ENCODE assay signal across 8 cellular contexts in the genomic region with DNA sequence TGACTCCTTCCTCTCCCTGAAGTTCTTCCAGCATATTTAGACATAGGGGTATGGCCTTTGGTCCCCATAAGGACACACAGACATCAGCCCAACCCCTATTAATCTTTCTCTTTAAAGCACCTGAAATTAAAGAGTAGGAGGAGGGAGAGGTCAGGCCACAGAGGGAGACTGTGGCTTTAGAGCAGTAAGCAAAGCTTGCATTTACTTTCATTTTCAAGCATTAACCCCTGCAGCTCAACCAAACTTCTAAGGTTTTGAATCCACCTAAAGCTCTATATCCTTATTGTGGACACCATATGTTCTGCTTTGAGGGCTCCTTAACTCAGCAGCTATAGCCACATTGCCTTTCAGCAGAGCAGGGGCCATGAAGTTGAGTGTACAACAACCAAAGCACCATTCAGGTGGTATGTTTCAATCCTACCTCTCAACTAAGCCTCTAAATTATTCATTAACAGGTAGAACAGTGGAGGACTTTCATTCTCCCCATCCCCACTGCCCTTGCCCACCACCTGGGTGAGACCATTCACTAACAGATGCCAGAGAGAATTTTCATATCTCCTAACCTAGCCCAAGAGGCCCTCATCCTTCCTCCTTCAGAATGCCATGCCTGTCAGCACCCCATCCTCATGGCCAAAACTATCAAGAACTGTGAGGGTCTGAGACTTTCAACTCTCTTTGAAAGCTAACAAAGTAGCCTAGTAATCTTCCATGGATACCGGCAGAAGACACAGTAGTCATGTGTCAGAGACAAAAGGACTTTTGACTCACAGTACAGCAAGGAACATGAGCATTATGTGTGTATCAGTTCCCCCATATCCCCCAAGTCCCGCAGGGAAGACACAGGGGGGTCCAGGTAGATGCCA. TPM values are rescaled to one million over a fixed set of nuclear protein-coding genes. Genes with fewer than 3 reads are reported as not detected.
DNase-seq lines count a peak whose midpoint lies in the region; ATAC-seq and TF ChIP-seq lines count a peak whose summit lies in the region.

No MANE protein-coding gene starts in this region.

- peak overlapping the region; percentile 8 to 92 (median 59) for H3K27ac Mint-ChIP-seq in naive thymus-derived CD4-positive, alpha-beta T cell

- intact Hi-C loops in naive thymus-derived CD4-positive, alpha-beta T cell (cut with micrococcal nuclease): loop anchor here in 1 of 2 donors (1.0 kb wide), 2 partner anchors 21 to 46 kb away; a partner anchor contains a TSS

- POLR2A ChIA-PET in naive thymus-derived CD4-positive, alpha-beta T cell (lab: Charles Lee): interaction anchor here (1.0 kb wide), 1 partner anchor 45 kb away, joined by 3 read pairs; a partner anchor contains a TSS

- H3K4me1 Mint-ChIP-seq in naive thymus-derived CD4-positive, alpha-beta T cell: peaks cover 14 to 38% (median 25%) of the 10 kb centered on the region in 7 donors

- no peaks in the 10 kb centered on the region for H3K36me3 ChIP-seq in naive thymus-derived CD4-positive, alpha-beta T cell (ENCODE audit: control insufficient read depth in 2 of 3, insufficient read depth in 3 of 3, low read length in 3 of 3)

- peaks cover 0 to 22% (median 13%) of the 10 kb centered on the region in 5 donors for H3K36me3 Mint-ChIP-seq in naive thymus-derived CD4-positive, alpha-beta T cell

- H3K4me1 ChIP-seq in naive thymus-derived CD4-positive, alpha-beta T cell (ENCODE audit: control insufficient read depth in 2 of 2, insufficient read depth in 2 of 2, low read length in 2 of 2): peaks cover 5 to 9% of the 10 kb centered on the region in 2 donors

- peaks cover 0 to 3% (median 0%) of the 10 kb centered on the region in 11 donors for H3K9me3 Mint-ChIP-seq in naive thymus-derived CD4-positive, alpha-beta T cell

- DNase-seq in naive thymus-derived CD4-positive, alpha-beta T cell: peak in 5 of 9 donors; percentile 4 to 26 (median 11)
- DNase-seq in NCI-H345 treated with DMSO at 0.1 percent for 48 hours (lab: John Stamatoyannopoulos, UW; ENCODE audit: unreplicated experiment): no peak
- DNase-seq in DMS 273 (lab: John Stamatoyannopoulos, UW; ENCODE audit: unreplicated experiment): no peak
- no peak for DNase-seq in NCI-H1694 (lab: John Stamatoyannopoulos, UW)

- no peaks in the 10 kb centered on the region for H3K9me3 ChIP-seq in naive thymus-derived CD4-positive, alpha-beta T cell (ENCODE audit: control insufficient read depth in 2 of 3, low read length in 3 of 3)

- H3K27ac ChIP-seq in naive thymus-derived CD4-positive, alpha-beta T cell (ENCODE audit: low read depth, low read length): peak overlapping the region; percentile 38

- CTCF ChIA-PET in naive thymus-derived CD4-positive, alpha-beta T cell (lab: Charles Lee): no interaction called here

- peak overlapping the region; percentile 9 for H3K4me3 ChIP-seq in naive thymus-derived CD4-positive, alpha-beta T cell (ENCODE audit: low read length)

- peak; percentile 96 for ATAC-seq in GM18868 (IDR thresholded peaks at IDR 0.05; ENCODE audit: unreplicated experiment)
- ATAC-seq in HG02763 (IDR thresholded peaks at IDR 0.05; ENCODE audit: unreplicated experiment): peak; percentile 80
- ATAC-seq in SK-N-SH treated with all-trans-retinoic acid at 6 μM for 48 hours: peak; percentile 22
- peak; percentile 75 for ATAC-seq in naive thymus-derived CD4-positive, alpha-beta T cell
- ATAC-seq in HG02970 (IDR thresholded peaks at IDR 0.05; ENCODE audit: low FRiP score, unreplicated experiment): no peak

- H3K27me3 Mint-ChIP-seq in naive thymus-derived CD4-positive, alpha-beta T cell: no peaks in the 10 kb centered on the region

- no peaks in the 10 kb centered on the region for H3K27me3 ChIP-seq in naive thymus-derived CD4-positive, alpha-beta T cell (ENCODE audit: control insufficient read depth in 2 of 2, insufficient read depth in 2 of 2, low read length in 2 of 2)

- peak overlapping the region; percentile 33 to 72 (median 60) for H3K4me3 Mint-ChIP-seq in naive thymus-derived CD4-positive, alpha-beta T cell

TF ChIP-seq in SK-N-SH treated with all-trans-retinoic acid at 6 μM for 48 hours, 23 proteins besides CTCF, POLR2A, EP300 and RAD21:
- TF ChIP-seq, protein P1, sequence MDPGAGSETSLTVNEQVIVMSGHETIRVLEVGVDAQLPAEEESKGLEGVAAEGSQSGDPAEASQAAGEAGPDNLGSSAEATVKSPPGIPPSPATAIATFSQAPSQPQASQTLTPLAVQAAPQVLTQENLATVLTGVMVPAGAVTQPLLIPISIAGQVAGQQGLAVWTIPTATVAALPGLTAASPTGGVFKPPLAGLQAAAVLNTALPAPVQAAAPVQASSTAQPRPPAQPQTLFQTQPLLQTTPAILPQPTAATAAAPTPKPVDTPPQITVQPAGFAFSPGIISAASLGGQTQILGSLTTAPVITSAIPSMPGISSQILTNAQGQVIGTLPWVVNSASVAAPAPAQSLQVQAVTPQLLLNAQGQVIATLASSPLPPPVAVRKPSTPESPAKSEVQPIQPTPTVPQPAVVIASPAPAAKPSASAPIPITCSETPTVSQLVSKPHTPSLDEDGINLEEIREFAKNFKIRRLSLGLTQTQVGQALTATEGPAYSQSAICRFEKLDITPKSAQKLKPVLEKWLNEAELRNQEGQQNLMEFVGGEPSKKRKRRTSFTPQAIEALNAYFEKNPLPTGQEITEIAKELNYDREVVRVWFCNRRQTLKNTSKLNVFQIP (CRISPR knock-in tag; IDR thresholded peaks at IDR 0.05; ENCODE audit: borderline replicate concordance, low read depth): no peak
- TF ChIP-seq, protein P2, sequence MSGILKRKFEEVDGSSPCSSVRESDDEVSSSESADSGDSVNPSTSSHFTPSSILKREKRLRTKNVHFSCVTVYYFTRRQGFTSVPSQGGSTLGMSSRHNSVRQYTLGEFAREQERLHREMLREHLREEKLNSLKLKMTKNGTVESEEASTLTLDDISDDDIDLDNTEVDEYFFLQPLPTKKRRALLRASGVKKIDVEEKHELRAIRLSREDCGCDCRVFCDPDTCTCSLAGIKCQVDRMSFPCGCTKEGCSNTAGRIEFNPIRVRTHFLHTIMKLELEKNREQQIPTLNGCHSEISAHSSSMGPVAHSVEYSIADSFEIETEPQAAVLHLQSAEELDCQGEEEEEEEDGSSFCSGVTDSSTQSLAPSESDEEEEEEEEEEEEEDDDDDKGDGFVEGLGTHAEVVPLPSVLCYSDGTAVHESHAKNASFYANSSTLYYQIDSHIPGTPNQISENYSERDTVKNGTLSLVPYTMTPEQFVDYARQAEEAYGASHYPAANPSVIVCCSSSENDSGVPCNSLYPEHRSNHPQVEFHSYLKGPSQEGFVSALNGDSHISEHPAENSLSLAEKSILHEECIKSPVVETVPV (CRISPR knock-in tag; IDR thresholded peaks at IDR 0.05): no peak
- TF ChIP-seq ESRRG (CRISPR knock-in tag; IDR thresholded peaks at IDR 0.05): no peak
- no peak for TF ChIP-seq ARNTL (CRISPR knock-in tag; IDR thresholded peaks at IDR 0.05; ENCODE audit: borderline replicate concordance, low read depth)
- no peak for TF ChIP-seq ZC3H10 (CRISPR knock-in tag; IDR thresholded peaks at IDR 0.05)
- TF ChIP-seq OSR1 (CRISPR knock-in tag; IDR thresholded peaks at IDR 0.05): no peak
- no peak for TF ChIP-seq TCF4 (CRISPR knock-in tag; IDR thresholded peaks at IDR 0.05; ENCODE audit: borderline replicate concordance)
- TF ChIP-seq, protein P3, sequence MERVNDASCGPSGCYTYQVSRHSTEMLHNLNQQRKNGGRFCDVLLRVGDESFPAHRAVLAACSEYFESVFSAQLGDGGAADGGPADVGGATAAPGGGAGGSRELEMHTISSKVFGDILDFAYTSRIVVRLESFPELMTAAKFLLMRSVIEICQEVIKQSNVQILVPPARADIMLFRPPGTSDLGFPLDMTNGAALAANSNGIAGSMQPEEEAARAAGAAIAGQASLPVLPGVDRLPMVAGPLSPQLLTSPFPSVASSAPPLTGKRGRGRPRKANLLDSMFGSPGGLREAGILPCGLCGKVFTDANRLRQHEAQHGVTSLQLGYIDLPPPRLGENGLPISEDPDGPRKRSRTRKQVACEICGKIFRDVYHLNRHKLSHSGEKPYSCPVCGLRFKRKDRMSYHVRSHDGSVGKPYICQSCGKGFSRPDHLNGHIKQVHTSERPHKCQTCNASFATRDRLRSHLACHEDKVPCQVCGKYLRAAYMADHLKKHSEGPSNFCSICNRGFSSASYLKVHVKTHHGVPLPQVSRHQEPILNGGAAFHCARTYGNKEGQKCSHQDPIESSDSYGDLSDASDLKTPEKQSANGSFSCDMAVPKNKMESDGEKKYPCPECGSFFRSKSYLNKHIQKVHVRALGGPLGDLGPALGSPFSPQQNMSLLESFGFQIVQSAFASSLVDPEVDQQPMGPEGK (CRISPR knock-in tag; IDR thresholded peaks at IDR 0.05; ENCODE audit: borderline replicate concordance): no peak
- no peak for TF ChIP-seq ZFP30 (CRISPR knock-in tag; IDR thresholded peaks at IDR 0.05)
- no peak for TF ChIP-seq SNAI2 (CRISPR knock-in tag; IDR thresholded peaks at IDR 0.05)
TF ChIP-seq in SK-N-SH treated with all-trans-retinoic acid at 6 μM for 48 hours: peak in this region for 0.

RNA-seq across cellular contexts. Expression of a gene that starts 20.8 kb away (rescaled TPM):
- total RNA-seq in naive thymus-derived CD4-positive, alpha-beta T cell: 10 to 100 TPM; 14.4 to 30.7 (median 18.0) TPM
- 10 to 100 TPM; 11.0 to 16.6 TPM for polyA plus RNA-seq in naive thymus-derived CD4-positive, alpha-beta T cell

RNA-seq across cellular contexts. Expression of a gene that starts 45.2 kb away (rescaled TPM):
- total RNA-seq in naive thymus-derived CD4-positive, alpha-beta T cell: 10 to 100 TPM; 23.5 to 32.8 (median 24.7) TPM
- 10 to 100 TPM; 53.7 to 59.7 TPM for polyA plus RNA-seq in naive thymus-derived CD4-positive, alpha-beta T cell

Comparison
In these comparisons a context has a peak if more than half of its experiments do, and no peak if none do; other contexts are left out.
1. DNase-seq: peak in naive thymus-derived CD4-positive, alpha-beta T cell (5 of 9); none in NCI-H345 treated with DMSO at 0.1 percent for 48 hours (single experiment), DMS 273 (single experiment) and NCI-H1694 (single experiment).